9 cellular contexts compared by ENCODE assay signal in the genomic region with DNA sequence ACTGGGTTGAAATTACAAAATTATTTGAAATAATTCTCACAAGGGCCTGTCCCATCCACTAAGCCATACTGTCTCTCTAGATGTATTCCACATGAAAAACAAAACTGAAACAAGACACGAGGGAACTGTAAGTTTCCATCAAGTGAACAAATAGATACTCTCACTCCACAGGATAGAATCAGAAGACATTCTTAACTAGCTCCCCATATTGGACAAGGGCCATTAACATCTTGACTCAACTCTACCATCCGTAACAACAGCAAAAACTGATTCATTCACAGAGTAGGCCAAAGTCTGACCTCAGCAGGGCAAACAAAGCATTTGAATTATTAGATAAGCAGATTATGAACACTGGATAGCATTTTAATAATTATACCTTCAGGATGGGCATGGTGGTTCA. TPM values are rescaled to one million over a fixed set of nuclear protein-coding genes. Genes with fewer than 3 reads are reported as not detected.
DNase-seq lines count a peak whose midpoint lies in the region; ATAC-seq, FAIRE-seq and TF ChIP-seq lines count a peak whose summit lies in the region.
"Had no signal": no experiment of that assay in that cellular context is flagged by ENCODE, and none has a peak within 500 bp of the region (broad histone marks: within the 10 kb centered on the region; RNA-seq: fewer than 3 reads in every experiment).

No MANE protein-coding gene starts in this region.

- H3K27me3 ChIP-seq in small intestine (ENCODE audit: control insufficient read depth in 2 of 2, insufficient read depth in 2 of 2, low read length in 2 of 2) (no peaks in the 10 kb centered on the region), uterus (no peaks in the 10 kb centered on the region)

- H3K36me3 ChIP-seq in small intestine (ENCODE audit: control insufficient read depth in 2 of 2, insufficient read depth in 2 of 2, low read length in 2 of 2) = no peaks in the 10 kb centered on the region
- H3K36me3 ChIP-seq in uterus = no peaks in the 10 kb centered on the region

- 12 to 24% (median 24%) methylated on average over 2 of the region's 2 CpGs for WGBS in small intestine, 3 donors

- no peak for TF ChIP-seq POLR2A in uterus (IDR thresholded peaks at IDR 0.05)

- H3K36me3 Mint-ChIP-seq in endothelial cell (ENCODE audit: low read depth, unreplicated experiment) = no peaks in the 10 kb centered on the region

- H3K4me1 Mint-ChIP-seq in endothelial cell (ENCODE audit: unreplicated experiment) = peaks cover 11% of the 10 kb centered on the region

- intact Hi-C loops in uterus (cut with DNase I; ENCODE audit: low total_unique reads) = no loop called here

- H3K9me3 ChIP-seq in small intestine (ENCODE audit: control insufficient read depth, low read depth) = no peaks in the 10 kb centered on the region
- H3K9me3 ChIP-seq in uterus = no peaks in the 10 kb centered on the region

- no peak for TF ChIP-seq CTCF in cardiac fibroblast (IDR thresholded peaks at IDR 0.05; ENCODE audit: low read depth, low read length)
- TF ChIP-seq CTCF in uterus (IDR thresholded peaks at IDR 0.05) = no peak
- no peak for TF ChIP-seq CTCF in endothelial cell (IDR thresholded peaks at IDR 0.05; ENCODE audit: unreplicated experiment)

- ATAC-seq in HG03378 (IDR thresholded peaks at IDR 0.05; ENCODE audit: unreplicated experiment) = peak; percentile 77
- ATAC-seq in GM18519 (IDR thresholded peaks at IDR 0.05; ENCODE audit: low FRiP score, unreplicated experiment) = no peak

- no peak overlapping the region for H3K27ac Mint-ChIP-seq in endothelial cell (ENCODE audit: unreplicated experiment)

- no peak overlapping the region for H3K4me3 Mint-ChIP-seq in endothelial cell (ENCODE audit: unreplicated experiment)

- H3K9me3 Mint-ChIP-seq in endothelial cell (ENCODE audit: unreplicated experiment) = no peaks in the 10 kb centered on the region

- DNase-seq in DMS79 treated with DMSO at 0.1 percent for 48 hours (lab: John Stamatoyannopoulos, UW) = peak; percentile 23
- DNase-seq in DMS79 (lab: John Stamatoyannopoulos, UW) = no peak
- peak; percentile 64 to 93 for DNase-seq in cardiac fibroblast (ENCODE audit: low read depth in 2 of 2)
- peak; percentile 76 for DNase-seq in small intestine
- no peak for DNase-seq in uterus
- DNase-seq in endothelial cell (ENCODE audit: low spot score) = no peak

- H3K27me3 Mint-ChIP-seq in endothelial cell (ENCODE audit: unreplicated experiment) = peaks cover 2% of the 10 kb centered on the region

- peak overlapping the region in 1 of 2 donors; percentile 36 for H3K27ac ChIP-seq in small intestine (ENCODE audit: low read depth in 1 of 2, low read length in 1 of 2)
- H3K27ac ChIP-seq in uterus = peak overlapping the region in 1 of 2 donors; percentile 16
- H3K27ac ChIP-seq: 22Rv1 had no signal

- H3K4me3 ChIP-seq in cardiac fibroblast (replicated peaks in 1 of 2; ENCODE audit: low read depth in 2 of 2, low read length in 2 of 2) (no peak overlapping the region), small intestine (ENCODE audit: low read depth in 1 of 2, low read length in 2 of 2) (no peak overlapping the region), uterus (no peak overlapping the region)

- peaks cover 0 to 7% of the 10 kb centered on the region in 2 donors for H3K4me1 ChIP-seq in small intestine (ENCODE audit: control insufficient read depth in 2 of 2, insufficient read depth in 1 of 2, low read depth in 1 of 2, low read length in 1 of 2)
- no peaks in the 10 kb centered on the region for H3K4me1 ChIP-seq in uterus

- FAIRE-seq in small intestine (lab: Jason Lieb, UNC) = no peak

RNA-seq across cellular contexts. Expression of a gene that starts 29.1 kb away (rescaled TPM):
- polyA plus RNA-seq in small intestine = 10 to 100 TPM; 15.0 to 22.1 (median 15.1) TPM
- total RNA-seq in uterus (10 to 100 TPM; 35.4 to 99.8 (median 53.1) TPM), endothelial cell (ENCODE audit: unreplicated experiment) (92.3 TPM)

Comparison
In these comparisons a context has a peak if more than half of its experiments do, and no peak if none do; other contexts are left out.
1. DNase-seq: peak in DMS79 treated with DMSO at 0.1 percent for 48 hours (single experiment), cardiac fibroblast (2 of 2) and small intestine (single experiment); none in DMS79 (single experiment), uterus (0 of 2) and endothelial cell (single experiment).